Comparison of ENCODE assay signal across 1 cellular context in the genomic region with DNA sequence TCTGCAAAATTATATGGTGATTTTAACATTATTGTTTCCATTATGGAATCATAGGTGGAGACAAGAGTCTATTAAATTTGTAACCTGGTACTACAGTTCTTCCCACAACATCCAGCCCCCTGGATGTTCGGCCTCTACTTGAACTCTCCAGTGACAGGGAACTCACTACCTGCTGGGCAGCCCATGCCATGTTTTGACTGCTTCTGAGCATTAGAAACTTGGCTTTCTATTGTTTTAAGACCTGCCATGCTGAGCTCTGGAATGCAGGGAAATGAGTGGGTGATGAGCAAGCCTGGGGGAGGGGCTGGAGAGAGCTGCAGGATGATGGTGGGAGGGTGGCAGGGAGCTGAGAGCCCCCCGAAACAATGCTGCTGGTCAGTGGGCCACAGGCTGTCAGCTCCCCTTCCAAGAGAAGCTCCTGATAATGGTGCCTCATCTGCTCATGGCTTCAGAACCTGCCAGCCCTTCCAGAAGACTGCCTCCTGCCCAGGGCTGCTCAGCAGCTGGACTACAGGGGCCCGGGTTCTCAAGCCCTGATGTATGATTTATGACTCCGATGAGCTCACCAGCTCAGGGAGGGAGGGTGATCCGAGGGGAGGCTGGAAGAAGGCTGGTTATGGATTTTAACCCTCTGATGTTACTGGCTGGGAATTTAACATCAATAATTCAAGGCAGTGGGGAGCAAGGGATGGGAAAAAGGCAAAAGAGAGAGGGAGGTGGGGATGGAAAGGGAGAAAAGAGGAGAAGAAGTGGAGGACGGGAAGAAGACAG.
TF ChIP-seq lines count a peak whose summit lies in the region.

No MANE protein-coding gene starts in this region.

TF ChIP-seq in HCT116, 20 proteins besides CTCF, POLR2A, EP300 and RAD21 (continued from another document):
- TF ChIP-seq, protein P1, sequence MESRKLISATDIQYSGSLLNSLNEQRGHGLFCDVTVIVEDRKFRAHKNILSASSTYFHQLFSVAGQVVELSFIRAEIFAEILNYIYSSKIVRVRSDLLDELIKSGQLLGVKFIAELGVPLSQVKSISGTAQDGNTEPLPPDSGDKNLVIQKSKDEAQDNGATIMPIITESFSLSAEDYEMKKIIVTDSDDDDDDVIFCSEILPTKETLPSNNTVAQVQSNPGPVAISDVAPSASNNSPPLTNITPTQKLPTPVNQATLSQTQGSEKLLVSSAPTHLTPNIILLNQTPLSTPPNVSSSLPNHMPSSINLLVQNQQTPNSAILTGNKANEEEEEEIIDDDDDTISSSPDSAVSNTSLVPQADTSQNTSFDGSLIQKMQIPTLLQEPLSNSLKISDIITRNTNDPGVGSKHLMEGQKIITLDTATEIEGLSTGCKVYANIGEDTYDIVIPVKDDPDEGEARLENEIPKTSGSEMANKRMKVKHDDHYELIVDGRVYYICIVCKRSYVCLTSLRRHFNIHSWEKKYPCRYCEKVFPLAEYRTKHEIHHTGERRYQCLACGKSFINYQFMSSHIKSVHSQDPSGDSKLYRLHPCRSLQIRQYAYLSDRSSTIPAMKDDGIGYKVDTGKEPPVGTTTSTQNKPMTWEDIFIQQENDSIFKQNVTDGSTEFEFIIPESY (IDR thresholded peaks at IDR 0.05; ENCODE audit: extremely low read depth, insufficient replicate concordance, low read length), result no peak
- TF ChIP-seq YY1 (IDR thresholded peaks at IDR 0.05; ENCODE audit: extremely low read depth, insufficient replicate concordance, low read depth, low read length), result no peak
- TF ChIP-seq TCF7L2 (IDR thresholded peaks at IDR 0.05; ENCODE audit: borderline replicate concordance, extremely low read depth, insufficient read depth, insufficient read length), result no peak
- no peak for TF ChIP-seq CEBPB (IDR thresholded peaks at IDR 0.05; ENCODE audit: low read depth)
- TF ChIP-seq SP1 (IDR thresholded peaks at IDR 0.05; ENCODE audit: low read depth), result no peak
- TF ChIP-seq JUND (IDR thresholded peaks at IDR 0.05), result no peak
